Comparison of ENCODE assay signal across 20 cellular contexts in the genomic region with DNA sequence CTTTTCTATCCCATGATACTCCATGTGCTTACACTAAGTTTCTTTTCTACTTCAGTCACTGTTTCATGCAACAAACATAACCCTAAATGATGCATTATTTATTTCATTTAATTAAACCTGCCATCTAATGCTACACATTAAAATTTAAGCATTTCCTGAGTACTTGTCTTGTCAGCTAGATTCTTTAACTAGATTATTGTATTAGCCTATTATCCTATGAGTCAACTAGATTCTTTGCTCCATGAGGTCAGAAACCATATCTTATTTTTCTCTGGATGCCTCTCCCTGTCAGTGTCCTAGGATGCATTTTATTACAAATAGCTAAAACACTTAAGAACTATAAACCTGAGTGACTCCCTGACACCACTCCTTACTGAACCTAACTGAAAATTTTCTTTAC.
DNase-seq lines count a peak whose midpoint lies in the region; FAIRE-seq and TF ChIP-seq lines count a peak whose summit lies in the region.
"Had no signal": no experiment of that assay in that cellular context is flagged by ENCODE, and none has a peak within 500 bp of the region (broad histone marks: within the 10 kb centered on the region; RNA-seq: fewer than 3 reads in every experiment).

No MANE protein-coding gene starts in this region.

- H3K36me3 ChIP-seq in A673 (ENCODE audit: insufficient read depth, low read length, poor library complexity, severe bottlenecking): no peaks in the 10 kb centered on the region
- H3K36me3 ChIP-seq in astrocyte (ENCODE audit: insufficient read depth, low read length): no peaks in the 10 kb centered on the region
- H3K36me3 ChIP-seq: heart left ventricle had no signal

- H2AFZ ChIP-seq in astrocyte (ENCODE audit: low read depth, low read length): peak overlapping the region; percentile 32

- TF ChIP-seq CTCF in A673 (conservative IDR thresholded peaks at IDR 0.05; ENCODE audit: low read depth, low read length) (no peak), astrocyte (IDR thresholded peaks at IDR 0.05; ENCODE audit: insufficient read depth, low read depth, low read length) (no peak), foreskin fibroblast (IDR thresholded peaks at IDR 0.05; ENCODE audit: low read depth, low read length) (no peak)

- CTCF ChIA-PET in A673 (lab: Charles Lee): interaction anchor here (1.0 kb wide), 1 partner anchor 56 kb away, joined by 3 read pairs; no protein-coding TSS in a partner anchor

- peak overlapping the region; percentile 63 for H3K4me2 ChIP-seq in astrocyte (ENCODE audit: low read length)

- H3K27ac Mint-ChIP-seq in astrocyte (ENCODE audit: unreplicated experiment): peak overlapping the region; percentile 16
- H3K27ac Mint-ChIP-seq: activated naive CD8-positive, alpha-beta T cell; H9; nephron progenitor cell had no signal

- H3K27ac ChIP-seq in A673 (ENCODE audit: low read depth, low read length, poor library complexity, severe bottlenecking) (peak overlapping the region; percentile 76), astrocyte (ENCODE audit: low read depth, low read length) (peak overlapping the region; percentile 62)
- H3K27ac ChIP-seq: heart left ventricle had no signal

- no peak for FAIRE-seq in astrocyte (lab: Jason Lieb, UNC)
- FAIRE-seq: endometrium, G401.6, GM12892, HepG2, kidney had no signal

- POLR2A ChIA-PET in A673 (lab: Charles Lee; ENCODE audit: low non-redundant PET): interaction anchor here (0.6 kb wide), 1 partner anchor 10 kb away, joined by 7 read pairs; no protein-coding TSS in a partner anchor

- no peaks in the 10 kb centered on the region for H3K36me3 Mint-ChIP-seq in astrocyte (ENCODE audit: low read depth, unreplicated experiment)
- H3K36me3 Mint-ChIP-seq: activated naive CD8-positive, alpha-beta T cell had no signal

- intact Hi-C loops in A673 (cut with micrococcal nuclease; ENCODE audit: unreplicated experiment): no loop called here

- H3K9me3 ChIP-seq in A673 (ENCODE audit: low read depth, low read length, poor library complexity, severe bottlenecking): no peaks in the 10 kb centered on the region
- no peaks in the 10 kb centered on the region for H3K9me3 ChIP-seq in astrocyte (ENCODE audit: insufficient read depth, low read depth, low read length)
- H3K9me3 ChIP-seq: heart left ventricle had no signal

- H3K4me3 ChIP-seq in A673 (ENCODE audit: low read depth, low read length, poor library complexity, severe bottlenecking) (no peak overlapping the region), astrocyte (ENCODE audit: insufficient read depth, low read depth, low read length) (no peak overlapping the region), foreskin fibroblast (ENCODE audit: low read depth in 1 of 2, low read length in 2 of 2) (no peak overlapping the region)
- H3K4me3 ChIP-seq: heart left ventricle had no signal

- H3K9ac ChIP-seq in astrocyte (ENCODE audit: low read length): no peak overlapping the region

- H3K27me3 Mint-ChIP-seq in astrocyte (ENCODE audit: low read depth, unreplicated experiment): no peaks in the 10 kb centered on the region
- H3K27me3 Mint-ChIP-seq: activated naive CD8-positive, alpha-beta T cell had no signal

- H4K20me1 ChIP-seq in astrocyte (ENCODE audit: insufficient read depth, low read length): no peaks in the 10 kb centered on the region

- H3K27me3 ChIP-seq in A673 (replicated peaks; ENCODE audit: insufficient read depth, low read depth, low read length, poor library complexity) (no peaks in the 10 kb centered on the region), astrocyte (ENCODE audit: insufficient read depth, low read length) (no peaks in the 10 kb centered on the region)
- H3K27me3 ChIP-seq: heart left ventricle had no signal

- H3K9me3 Mint-ChIP-seq in astrocyte (ENCODE audit: unreplicated experiment): no peaks in the 10 kb centered on the region

- H3K4me1 Mint-ChIP-seq in astrocyte (ENCODE audit: low read depth, unreplicated experiment): peaks cover 24% of the 10 kb centered on the region
- H3K4me1 Mint-ChIP-seq: H9, nephron progenitor cell had no signal

- no TSS peak for BruUV-seq in A673 (replicated peaks; lab: Mats Ljungman, UMichigan)

- H3K4me3 Mint-ChIP-seq in astrocyte (ENCODE audit: unreplicated experiment): no peak overlapping the region
- H3K4me3 Mint-ChIP-seq: activated naive CD8-positive, alpha-beta T cell; H9; nephron progenitor cell had no signal

- DNase-seq in A673 (ENCODE audit: low spot score) (peak; percentile 84), HS-5 (ENCODE audit: low read depth) (peak; percentile 32), astrocyte (ENCODE audit: low read depth) (peak; percentile 65), foreskin fibroblast (peak; percentile 29 to 65), NCI-H187 treated with DMSO at 0.1 percent for 48 hours (lab: John Stamatoyannopoulos, UW) (no peak), LoVo (ENCODE audit: low spot score) (no peak), NCI-H82 (lab: John Stamatoyannopoulos, UW) (no peak)
- DNase-seq in activated T-cell treated with anti-CD3 and anti-CD28 coated beads, Interleukin-2, amount 50 U/mL, for 1 hour: no peak
- DNase-seq: ACHN, H9, heart left ventricle, kidney, NCI-H2081 treated with DMSO at 0.1 percent for 48 hours, NCI-H524 treated with DMSO at 0.1 percent for 48 hours, nephron progenitor cell had no signal

- H3K79me2 ChIP-seq in astrocyte (ENCODE audit: insufficient read depth, low read length): no peaks in the 10 kb centered on the region

- H3K4me1 ChIP-seq in A673 (ENCODE audit: insufficient read depth, low read length, poor library complexity, severe bottlenecking) (peaks cover 34% of the 10 kb centered on the region), astrocyte (ENCODE audit: insufficient read depth, low read length) (peaks cover 37% of the 10 kb centered on the region)

Comparison
In these comparisons a context has a peak if more than half of its experiments do, and no peak if none do; other contexts are left out.
1. DNase-seq: peak in A673 (single experiment), HS-5 (single experiment), astrocyte (single experiment) and foreskin fibroblast (2 of 2); none in NCI-H187 treated with DMSO at 0.1 percent for 48 hours (single experiment), activated T-cell treated with anti-CD3 and anti-CD28 coated beads, Interleukin-2, amount 50 U/mL, for 1 hour (single experiment), LoVo (single experiment) and NCI-H82 (single experiment).